ENCODE assay signal across 1 cellular context in genomic region chr3:89116486-89116885, GRCh38.
TF ChIP-seq lines count a peak whose summit lies in the region.

No MANE protein-coding gene starts in this region.

TF ChIP-seq in WTC11, 78 proteins besides CTCF, POLR2A, EP300 and RAD21 (continued from another document):
- TF ChIP-seq E2F1 (CRISPR knock-in tag; IDR thresholded peaks at IDR 0.05) (no peak), SOX15 (CRISPR knock-in tag; IDR thresholded peaks at IDR 0.05) (no peak), NR1H2 (CRISPR knock-in tag; IDR thresholded peaks at IDR 0.05) (no peak), SP1 (CRISPR knock-in tag; conservative IDR thresholded peaks at IDR 0.05) (no peak), STAT6 (CRISPR knock-in tag; conservative IDR thresholded peaks at IDR 0.05; ENCODE audit: low read depth) (no peak), JUN (CRISPR knock-in tag; IDR thresholded peaks at IDR 0.05) (no peak), NFATC4 (CRISPR knock-in tag; IDR thresholded peaks at IDR 0.05) (no peak)
TF ChIP-seq in WTC11: peak in this region for 0.
